Comparison of ENCODE assay signal across 34 cellular contexts in genomic region chr4:135575041-135575440, GRCh38.
DNase-seq lines count a peak whose midpoint lies in the region; ATAC-seq, FAIRE-seq and TF ChIP-seq lines count a peak whose summit lies in the region.
"Had no signal": no experiment of that assay in that cellular context is flagged by ENCODE, and none has a peak within 500 bp of the region (broad histone marks: within the 10 kb centered on the region; RNA-seq: fewer than 3 reads in every experiment).

No MANE protein-coding gene starts in this region.

- no peaks in the 10 kb centered on the region for H3K36me3 ChIP-seq in HCT116 (ENCODE audit: control insufficient read depth in 1 of 2, insufficient read depth in 2 of 2, low read length in 2 of 2)
- H3K36me3 ChIP-seq: BE2C; BLaER1; BLaER1 treated with 17β-estradiol and CSF1 and Interleukin-3, amounts not matched to agents 10 nM and 100 nM had no signal

- ATAC-seq in HCT116 (no peak), Right ventricle myocardium inferior (no peak), left ventricle myocardium superior (no peak)
- ATAC-seq: A549; CD8-positive, alpha-beta T cell had no signal

- POLR2A ChIA-PET in HCT116 (lab: Charles Lee), result no interaction called here

- H3K9me2 ChIP-seq in HCT116 (ENCODE audit: insufficient read depth), result no peaks in the 10 kb centered on the region

- TF ChIP-seq CTCF in HCT116 (IDR thresholded peaks at IDR 0.05 in 2 of 3, conservative IDR thresholded peaks at IDR 0.05 in 1 of 3; ENCODE audit: borderline replicate concordance in 1 of 3, insufficient read depth in 1 of 3, low read depth in 2 of 3, low read length in 2 of 3), result no peak

- RAD21 ChIA-PET in HCT116 (lab: Charles Lee; ENCODE audit: low non-redundant PET in 1 of 2, low total read pairs in 2 of 2, uncharacterized antibody in 2 of 2, unreplicated experiment in 2 of 2), result no interaction called here

- H3K9me3 ChIP-seq in HCT116 (ENCODE audit: control insufficient read depth in 1 of 2, insufficient read depth in 1 of 2, low read depth in 1 of 2, low read length in 2 of 2), result no peaks in the 10 kb centered on the region
- H3K9me3 ChIP-seq: A549; BE2C; BLaER1; BLaER1 treated with 17β-estradiol and CSF1 and Interleukin-3, amounts not matched to agents 10 nM and 100 nM; Caco-2 had no signal

- no peak overlapping the region for H3K27ac ChIP-seq in HCT116 (ENCODE audit: low read depth, low read length)
- H3K27ac ChIP-seq: 22Rv1; A549; BLaER1; BLaER1 treated with 17β-estradiol and CSF1 and Interleukin-3, amounts not matched to agents 10 nM and 100 nM; C4-2B had no signal

- TF ChIP-seq RAD21 in HCT116 (IDR thresholded peaks at IDR 0.05; ENCODE audit: low read depth), result no peak

- peak; percentile 6 for FAIRE-seq in frontal cortex (lab: Jason Lieb, UNC)
- FAIRE-seq: A549, D721Med had no signal

- no peak overlapping the region for H3K4me3 ChIP-seq in HCT116 (replicated peaks in 1 of 2; ENCODE audit: low read depth in 1 of 2, low read length in 2 of 2)
- H3K4me3 ChIP-seq: A549; BLaER1; BLaER1 treated with 17β-estradiol and CSF1 and Interleukin-3, amounts not matched to agents 10 nM and 100 nM had no signal

- no peak overlapping the region for H3K4me2 ChIP-seq in HCT116 (ENCODE audit: low read length)
- H3K4me2 ChIP-seq: A549; BLaER1; BLaER1 treated with 17β-estradiol and CSF1 and Interleukin-3, amounts not matched to agents 10 nM and 100 nM had no signal

- CTCF ChIA-PET in HCT116 (lab: Charles Lee), result no interaction called here

- peak overlapping the region; percentile 33 for H2AFZ ChIP-seq in HCT116 (ENCODE audit: low read depth, low read length, poor library complexity, severe bottlenecking)

- BruUV-seq in HCT116 (replicated peaks; lab: Mats Ljungman, UMichigan), result no TSS peak

- DNase-seq in HCT116 (ENCODE audit: low read depth, low spot score) (no peak), LHCN-M2 (ENCODE audit: low read depth) (peak; percentile 58), frontal cortex (ENCODE audit: low spot score in 2 of 2) (no peak), myocyte (ENCODE audit: low read depth) (peak; percentile 27), NCI-H2171 (lab: John Stamatoyannopoulos, UW) (no peak), Right ventricle myocardium inferior (ENCODE audit: missing footprints) (no peak), left ventricle myocardium superior (no peak), globus pallidus (ENCODE audit: low spot score) (no peak)
- DNase-seq: 8988T; ACHN; AML-193; BE2C; C1 segment of cervical spinal cord; Caco-2; Calu3; CD4-positive, alpha-beta memory T cell; CD4-positive, alpha-beta T cell; CD4-positive, CD25-positive, alpha-beta regulatory T cell; CD8-positive, alpha-beta memory T cell; CD8-positive, alpha-beta T cell; COR-L47; DMS 273 treated with DMSO at 0.1 percent for 48 hours; DMS153; DMS53; DMS79; DMS79 treated with DMSO at 0.1 percent for 48 hours; DND-41; EL had no signal

- no peaks in the 10 kb centered on the region for H3K79me2 ChIP-seq in HCT116 (ENCODE audit: insufficient read depth, low read length)

- no peaks in the 10 kb centered on the region for H3K4me1 ChIP-seq in HCT116 (ENCODE audit: control insufficient read depth in 1 of 2, insufficient read depth in 2 of 2, low read length in 2 of 2)
- H3K4me1 ChIP-seq: A549; BE2C; BLaER1; BLaER1 treated with 17β-estradiol and CSF1 and Interleukin-3, amounts not matched to agents 10 nM and 100 nM; Caco-2 had no signal

- intact Hi-C loops in HCT116 (cut with micrococcal nuclease), result no loop called here
- intact Hi-C loops in Right ventricle myocardium inferior (cut with DNase I), result no loop called here
- intact Hi-C loops in left ventricle myocardium superior (cut with micrococcal nuclease), result no loop called here

- no peak overlapping the region for H3K9ac ChIP-seq in HCT116 (ENCODE audit: low read length)
- H3K9ac ChIP-seq: BLaER1; BLaER1 treated with 17β-estradiol and CSF1 and Interleukin-3, amounts not matched to agents 10 nM and 100 nM had no signal

- TF ChIP-seq POLR2A in HCT116 (IDR thresholded peaks at IDR 0.05; ENCODE audit: borderline replicate concordance, extremely low read depth, insufficient read depth, insufficient read length), result no peak

- no peaks in the 10 kb centered on the region for H4K20me1 ChIP-seq in HCT116 (ENCODE audit: insufficient read depth)
- H4K20me1 ChIP-seq: BLaER1; BLaER1 treated with 17β-estradiol and CSF1 and Interleukin-3, amounts not matched to agents 10 nM and 100 nM had no signal

- H3K27me3 ChIP-seq in HCT116 (ENCODE audit: insufficient read depth, low read length), result no peaks in the 10 kb centered on the region
- H3K27me3 ChIP-seq: BE2C; BLaER1; BLaER1 treated with 17β-estradiol and CSF1 and Interleukin-3, amounts not matched to agents 10 nM and 100 nM had no signal

TF ChIP-seq in HCT116, 20 proteins besides CTCF, POLR2A, EP300 and RAD21:
- TF ChIP-seq ZNF274 (IDR thresholded peaks at IDR 0.05; ENCODE audit: low read depth, low read length) (no peak), JUND (IDR thresholded peaks at IDR 0.05) (no peak), ZBTB33 (IDR thresholded peaks at IDR 0.05; ENCODE audit: extremely low read depth, insufficient replicate concordance, low read length) (no peak), POLR2AphosphoS5 (IDR thresholded peaks at IDR 0.05; ENCODE audit: low read depth, low read length) (no peak), FOSL1 (IDR thresholded peaks at IDR 0.05; ENCODE audit: low read depth) (no peak), SP1 (IDR thresholded peaks at IDR 0.05; ENCODE audit: low read depth) (no peak), ATF3 (IDR thresholded peaks at IDR 0.05) (no peak), REST (IDR thresholded peaks at IDR 0.05; ENCODE audit: low read depth) (no peak), CBX3 (IDR thresholded peaks at IDR 0.05; ENCODE audit: low read depth) (no peak), YY1 (IDR thresholded peaks at IDR 0.05; ENCODE audit: extremely low read depth, insufficient replicate concordance, low read depth, low read length) (no peak)

Comparison
In these comparisons a context has a peak if more than half of its experiments do, and no peak if none do; other contexts are left out.
1. DNase-seq: peak in LHCN-M2 (single experiment) and myocyte (single experiment); none in HCT116 (single experiment), frontal cortex (0 of 2), NCI-H2171 (single experiment), Right ventricle myocardium inferior (single experiment), left ventricle myocardium superior (single experiment) and globus pallidus (single experiment).